ENCODE assay signal across 18 cellular contexts in genomic region chr5:138650999-138651766, GRCh38.
DNase-seq lines count a peak whose midpoint lies in the region; ATAC-seq, FAIRE-seq and TF ChIP-seq lines count a peak whose summit lies in the region.
"Had no signal": no experiment of that assay in that cellular context is flagged by ENCODE, and none has a peak within 500 bp of the region (broad histone marks: within the 10 kb centered on the region; RNA-seq: fewer than 3 reads in every experiment).

No MANE protein-coding gene starts in this region.

- H2BK12ac ChIP-seq in neuronal stem cell (ENCODE audit: low read length), result no peak overlapping the region

- H3K27ac ChIP-seq in neuronal stem cell (replicated peaks; ENCODE audit: low read length), result no peak overlapping the region
- H3K27ac ChIP-seq: HL-60 had no signal

- no peak overlapping the region for H3K4me2 ChIP-seq in neuronal stem cell (ENCODE audit: insufficient read depth, low read length, poor library complexity, severe bottlenecking)

- DNase-seq in GM12891 (ENCODE audit: insufficient read length, low spot score) (no peak), NCI-H69 (lab: John Stamatoyannopoulos, UW) (peak; percentile 94), neuronal stem cell (ENCODE audit: low spot score) (no peak), SKM-1 (lab: John Stamatoyannopoulos, UW; ENCODE audit: unreplicated experiment) (no peak)
- DNase-seq: AML-193; CD4-positive, alpha-beta memory T cell; DMS79; GF-D8; HCEC 1CT; NCI-H1092; NCI-H1694 treated with DMSO at 0.1 percent for 48 hours; NCI-H2171; NCI-H510A; SIG-M5 had no signal

- H3K27me3 ChIP-seq in iPS-15b (ENCODE audit: control insufficient read depth, insufficient read depth, low read length), result no peaks in the 10 kb centered on the region
- peaks cover 0 to 5% (median 0%) of the 10 kb centered on the region in 3 experiments for H3K27me3 ChIP-seq in neuronal stem cell (ENCODE audit: control insufficient read depth in 3 of 3, insufficient read depth in 3 of 3, low read depth in 1 of 3, low read length in 3 of 3)

- H4K91ac ChIP-seq in neuronal stem cell (ENCODE audit: low read depth, low read length, poor library complexity), result no peak overlapping the region

- no peak overlapping the region for H3K23ac ChIP-seq in neuronal stem cell (ENCODE audit: low read depth, low read length, poor library complexity)

- no peak for TF ChIP-seq POLR2A in GM12891 (IDR thresholded peaks at IDR 0.05; ENCODE audit: low read depth, low read length)

- H3K9ac ChIP-seq in iPS-15b (ENCODE audit: low read depth, low read length), result peak overlapping the region; percentile 18
- H3K9ac ChIP-seq in neuronal stem cell (ENCODE audit: low read depth, low read length, poor library complexity), result peak overlapping the region; percentile 24

- FAIRE-seq in GM12891 (lab: Jason Lieb, UNC), result peak; percentile 76

- no peak overlapping the region for H3K18ac ChIP-seq in neuronal stem cell (ENCODE audit: low read length)

- H3K9me3 ChIP-seq in iPS-15b (ENCODE audit: control insufficient read depth, insufficient read depth, low read length) (no peaks in the 10 kb centered on the region), neuronal stem cell (replicated peaks in 1 of 2; ENCODE audit: control insufficient read depth in 2 of 2, insufficient read depth in 1 of 2, low read depth in 1 of 2, low read length in 2 of 2) (no peaks in the 10 kb centered on the region)

- no peak overlapping the region for H3K14ac ChIP-seq in neuronal stem cell (ENCODE audit: low read length)

- no peak overlapping the region for H2BK5ac ChIP-seq in neuronal stem cell (ENCODE audit: low read length)

- H3K4me1 ChIP-seq in iPS-15b (ENCODE audit: control insufficient read depth, insufficient read depth, low read length) (peaks cover 16% of the 10 kb centered on the region), neuronal stem cell (ENCODE audit: control insufficient read depth in 2 of 2, insufficient read depth in 1 of 2, low read depth in 1 of 2, low read length in 2 of 2) (peaks cover 13 to 42% of the 10 kb centered on the region in 2 donors)

- no peak overlapping the region for H4K8ac ChIP-seq in neuronal stem cell (ENCODE audit: low read depth, low read length)

- H3K4me3 ChIP-seq in iPS-15b (ENCODE audit: low read depth, low read length) (no peak overlapping the region), neuronal stem cell (ENCODE audit: low read length in 2 of 2) (no peak overlapping the region)

- H2AK5ac ChIP-seq in neuronal stem cell (ENCODE audit: low read depth, low read length), result no peak overlapping the region

- ATAC-seq in HG03457 (IDR thresholded peaks at IDR 0.05; ENCODE audit: unreplicated experiment) (no peak), GM18498 (IDR thresholded peaks at IDR 0.05; ENCODE audit: unreplicated experiment) (no peak)

- no CpG with 5 or more reads among the region's 14 CpGs for WGBS in neuronal stem cell (ENCODE audit: extremely low coverage in 2 of 2, insufficient read length in 2 of 2, insufficient replicate concordance in 1 of 2), 2 donors

- H3K36me3 ChIP-seq in iPS-15b (ENCODE audit: control insufficient read depth, insufficient read depth, low read length) (no peaks in the 10 kb centered on the region), neuronal stem cell (replicated peaks in 1 of 2; ENCODE audit: control insufficient read depth in 2 of 2, insufficient read depth in 2 of 2, low read length in 2 of 2) (no peaks in the 10 kb centered on the region)

- no peak overlapping the region for H2BK15ac ChIP-seq in neuronal stem cell (ENCODE audit: low read length)

- no peak overlapping the region for H3K4ac ChIP-seq in neuronal stem cell (ENCODE audit: low read length)

- no peak overlapping the region for H2BK120ac ChIP-seq in neuronal stem cell (ENCODE audit: low read depth, low read length)

- no peaks in the 10 kb centered on the region for H3K79me1 ChIP-seq in neuronal stem cell (ENCODE audit: low read depth, low read length)

- peak overlapping the region; percentile 66 for H2AFZ ChIP-seq in neuronal stem cell (ENCODE audit: low read length)

TF ChIP-seq in GM12891, 5 proteins besides CTCF, POLR2A, EP300 and RAD21:
- TF ChIP-seq POLR2AphosphoS5 (IDR thresholded peaks at IDR 0.05; ENCODE audit: low read depth, low read length) (no peak), SPI1 (IDR thresholded peaks at IDR 0.05; ENCODE audit: low read depth, low read length) (no peak), TAF1 (IDR thresholded peaks at IDR 0.05; ENCODE audit: low read depth, low read length) (no peak), PAX5 (IDR thresholded peaks at IDR 0.05; ENCODE audit: insufficient read depth, low read length, severe bottlenecking) (no peak), POU2F2 (IDR thresholded peaks at IDR 0.05; ENCODE audit: low read depth, low read length) (no peak)
